In the genomic region with DNA sequence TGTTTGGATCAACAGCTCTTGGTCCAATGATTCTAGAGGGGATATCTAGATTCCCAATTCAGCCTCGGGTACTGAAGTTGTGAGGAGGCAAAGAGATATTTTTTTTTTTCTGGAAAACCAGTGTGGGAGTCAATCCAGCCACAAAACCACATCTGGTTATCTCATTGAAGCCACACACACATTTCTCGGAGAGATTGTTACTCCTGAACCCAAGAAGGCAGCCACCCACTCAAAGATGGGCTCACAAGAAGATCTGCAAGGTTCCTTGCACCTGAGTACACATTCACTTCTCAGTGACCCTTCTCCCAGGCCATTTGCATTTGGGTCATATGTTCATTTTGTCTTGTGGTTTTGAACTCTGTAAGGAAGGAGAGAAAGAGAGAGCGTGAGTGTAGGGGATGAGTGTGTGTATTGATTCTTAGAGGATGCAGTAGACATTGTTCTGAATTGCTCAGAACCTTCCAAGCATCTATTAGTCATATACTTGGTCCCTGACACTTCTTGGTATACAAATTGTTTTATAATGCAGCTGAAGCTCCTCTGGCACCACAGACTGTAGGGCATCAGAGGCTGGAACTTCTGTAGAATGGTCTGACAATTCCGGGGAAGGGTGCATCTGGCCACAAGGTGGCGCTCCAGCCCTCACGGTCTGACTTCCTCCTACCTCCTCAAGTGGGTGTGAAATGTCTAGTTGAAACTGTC, we compare ENCODE assay signal across 9 cellular contexts. TPM values are rescaled to one million over a fixed set of nuclear protein-coding genes. Genes with fewer than 3 reads are reported as not detected.
DNase-seq lines count a peak whose midpoint lies in the region; ATAC-seq and TF ChIP-seq lines count a peak whose summit lies in the region.
"Had no signal": no experiment of that assay in that cellular context is flagged by ENCODE, and none has a peak within 500 bp of the region (broad histone marks: within the 10 kb centered on the region; RNA-seq: fewer than 3 reads in every experiment).

No MANE protein-coding gene starts in this region.

- no peak overlapping the region for H3K4me3 ChIP-seq in WERI-Rb-1 (ENCODE audit: low read depth, low read length)
- H3K4me3 ChIP-seq: BLaER1 treated with 17β-estradiol and CSF1 and Interleukin-3, amounts not matched to agents 10 nM and 100 nM had no signal

- H3K27me3 ChIP-seq in WERI-Rb-1 (ENCODE audit: insufficient read depth, low read depth, severe bottlenecking), result peaks cover 2% of the 10 kb centered on the region
- H3K27me3 ChIP-seq: BLaER1 treated with 17β-estradiol and CSF1 and Interleukin-3, amounts not matched to agents 10 nM and 100 nM had no signal

- no peaks in the 10 kb centered on the region for H3K36me3 Mint-ChIP-seq in brain

- peak; percentile 93 for TF ChIP-seq CTCF in WERI-Rb-1 (IDR thresholded peaks at IDR 0.05; ENCODE audit: low read depth, low read length)
- peak; percentile 77 to 87 for TF ChIP-seq CTCF in brain (conservative IDR thresholded peaks at IDR 0.05)

- peaks cover 14% of the 10 kb centered on the region for H3K27me3 Mint-ChIP-seq in brain

- H3K4me1 Mint-ChIP-seq in brain, result no peaks in the 10 kb centered on the region

- no peaks in the 10 kb centered on the region for H3K9me3 Mint-ChIP-seq in brain

- no peak overlapping the region for H3K27ac ChIP-seq in WERI-Rb-1
- H3K27ac ChIP-seq: BLaER1 treated with 17β-estradiol and CSF1 and Interleukin-3, amounts not matched to agents 10 nM and 100 nM had no signal

- H3K27ac Mint-ChIP-seq in brain, result no peak overlapping the region

- DNase-seq in NCI-H2081 (lab: John Stamatoyannopoulos, UW), result peak; percentile 47 to 63
- no peak for DNase-seq in NCI-H2081 treated with DMSO at 0.1 percent for 48 hours (lab: John Stamatoyannopoulos, UW)
- DNase-seq in NCI-H2171 treated with DMSO at 0.1 percent for 48 hours (lab: John Stamatoyannopoulos, UW), result peak; percentile 21
- peak; percentile 75 for DNase-seq in WERI-Rb-1
- peak; percentile 79 for DNase-seq in iPS-NIHi7 (ENCODE audit: extremely low spot score)
- peak; percentile 91 for DNase-seq in stimulated activated CD4-positive, alpha-beta T cell treated with anti-CD3 and anti-CD28 coated beads, Interleukin-15, amount 100 ng/mL, for 24 hours

- H3K9me3 ChIP-seq in WERI-Rb-1 (ENCODE audit: severe bottlenecking), result no peaks in the 10 kb centered on the region
- H3K9me3 ChIP-seq: BLaER1 treated with 17β-estradiol and CSF1 and Interleukin-3, amounts not matched to agents 10 nM and 100 nM had no signal

- H3K36me3 ChIP-seq in WERI-Rb-1, result no peaks in the 10 kb centered on the region

- ATAC-seq in HG02973 (IDR thresholded peaks at IDR 0.05; ENCODE audit: unreplicated experiment), result peak; percentile 82

- no peak overlapping the region for H3K4me3 Mint-ChIP-seq in brain

RNA-seq across cellular contexts. Expression of a gene that starts 39.3 kb away (rescaled TPM):
- 96.7 TPM for polyA plus RNA-seq in brain (ENCODE audit: insufficient read depth, low read depth, low replicate concordance)
